ENCODE assay signal across 33 cellular contexts in genomic region chr2:223369889-223370288, GRCh38.
"Had no signal": no experiment of that assay in that cellular context is flagged by ENCODE, and none has a peak within 500 bp of the region (broad histone marks: within the 10 kb centered on the region; RNA-seq: fewer than 3 reads in every experiment).

No MANE protein-coding gene starts in this region.

- DNase-seq: activated effector memory CD4-positive, alpha-beta T cell treated with anti-CD3 and anti-CD28 coated beads, Interleukin-2, amount 50 U/mL, for 16 hours; activated effector memory CD4-positive, alpha-beta T cell treated with Interleukin-2 at 50 U/mL for 16 hours; activated gamma-delta T cell; activated gamma-delta T cell treated with Interleukin-2 at 50 U/mL for 16 hours; activated naive CD4-positive, alpha-beta T cell; activated naive CD4-positive, alpha-beta T cell treated with anti-CD3 and anti-CD28 coated beads for 36 hours; activated naive CD4-positive, alpha-beta T cell treated with anti-CD3 and anti-CD28 coated beads, Interleukin-2, amount 10 ng/mL, durations not matched to agents 7 days and 5 days; activated naive CD4-positive, alpha-beta T cell treated with anti-CD3 and anti-CD28 coated beads, Interleukin-2, amount 50 U/mL, for 16 hours; activated naive CD4-positive, alpha-beta T cell treated with Interleukin-2 at 50 U/mL for 16 hours; activated naive CD8-positive, alpha-beta T cell treated with anti-CD3 and anti-CD28 coated beads for 36 hours; activated naive CD8-positive, alpha-beta T cell treated with anti-CD3 and anti-CD28 coated beads, Interleukin-2, amount 10 ng/mL, durations not matched to agents 7 days and 5 days; activated naive CD8-positive, alpha-beta T cell treated with anti-CD3 and anti-CD28 coated beads, Interleukin-2, amount 50 U/mL, for 24 hours; activated T-cell treated with anti-CD3 and anti-CD28 coated beads, Interleukin-2, amount 50 U/mL, for 4 hours; activated T-cell treated with anti-CD3 and anti-CD28 coated beads, Interleukin-2, amount 50 U/mL, for 48 hours; activated T-cell treated with anti-CD3 and anti-CD28 coated beads, Interleukin-2, amount 50 U/mL, for 72 hours; adrenal gland; amniotic stem cell; amygdala; anterior cingulate cortex; aorta; brain microvascular endothelial cell; caudate nucleus; central memory CD4-positive, alpha-beta T cell; cerebellar nuclear complex had no signal

- H3K9me3 ChIP-seq: adrenal gland, ascending aorta, body of pancreas, breast epithelium had no signal

- H3K4me1 ChIP-seq: adrenal gland, ascending aorta, breast epithelium had no signal

- H3K4me3 ChIP-seq: adrenal gland, ascending aorta, body of pancreas, breast epithelium, cardiac muscle cell had no signal

- H3K27me3 ChIP-seq: adrenal gland, ascending aorta, body of pancreas, brain microvascular endothelial cell, breast epithelium, cardiac muscle cell had no signal

- H3K36me3 ChIP-seq: adrenal gland, ascending aorta, brain microvascular endothelial cell, breast epithelium, cardiac muscle cell had no signal

- FAIRE-seq: astrocyte, bronchial epithelial cell, colon had no signal

- H3K27ac ChIP-seq: adrenal gland, ascending aorta, brain microvascular endothelial cell, breast epithelium, cardiac muscle cell had no signal

- ATAC-seq: activated naive CD4-positive, alpha-beta T cell treated with anti-CD3 and anti-CD28 coated beads, Interleukin-2, amount 50 U/mL, for 72 hours; activated naive CD8-positive, alpha-beta T cell treated with anti-CD3 and anti-CD28 coated beads, Interleukin-2, amount 50 U/mL, for 24 hours; activated T-cell treated with anti-CD3 and anti-CD28 coated beads, Interleukin-2, amount 50 U/mL, for 4 hours; activated T-cell treated with anti-CD3 and anti-CD28 coated beads, Interleukin-2, amount 50 U/mL, for 72 hours; activated T-helper 17 cell treated with anti-CD3 and anti-CD28 coated beads, Interleukin-2, amount 50 U/mL, for 72 hours; body of pancreas had no signal
